ENCODE assay signal across 9 cellular contexts in the genomic region with DNA sequence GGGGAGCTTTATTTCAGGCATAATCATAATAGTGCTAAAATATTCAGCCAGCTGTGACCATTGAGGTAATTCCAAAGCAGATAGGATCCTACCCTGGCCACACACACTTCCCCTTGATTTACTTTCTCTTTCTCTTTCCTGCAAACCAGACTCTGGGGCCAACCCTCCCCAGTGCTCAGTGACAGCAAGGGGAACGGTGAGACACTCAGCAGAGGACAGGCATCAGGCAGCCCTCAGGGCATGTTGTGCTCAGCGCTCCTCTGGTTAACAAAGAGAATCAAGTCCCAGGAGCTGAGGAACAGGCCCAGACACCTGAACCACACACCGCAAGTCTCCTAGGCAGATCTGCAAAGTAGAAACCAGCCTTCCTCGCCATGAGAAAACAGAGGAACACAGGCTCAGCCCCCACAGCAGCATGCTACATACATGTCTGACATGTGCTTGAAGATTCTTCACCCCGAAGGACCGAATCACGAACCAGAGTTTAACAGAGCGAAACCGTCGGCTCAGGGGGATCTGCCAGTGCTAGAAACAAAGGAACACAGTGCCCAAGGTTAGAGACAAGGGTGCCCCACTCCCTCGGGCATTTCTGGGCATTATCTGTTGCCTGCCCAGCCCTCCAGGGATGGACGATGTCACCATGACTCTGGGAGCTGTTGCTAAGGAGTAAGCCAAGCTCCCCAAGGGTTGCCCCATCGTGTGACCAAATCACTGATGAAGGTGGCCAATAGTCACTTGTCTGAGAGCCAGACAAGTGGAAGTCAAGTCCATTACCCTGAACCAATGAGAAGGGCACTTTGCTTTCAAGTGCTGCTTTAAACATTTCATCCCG. TPM values are rescaled to one million over a fixed set of nuclear protein-coding genes. Genes with fewer than 3 reads are reported as not detected.
DNase-seq lines count a peak whose midpoint lies in the region; ATAC-seq and TF ChIP-seq lines count a peak whose summit lies in the region.
"Had no signal": no experiment of that assay in that cellular context is flagged by ENCODE, and none has a peak within 500 bp of the region (broad histone marks: within the 10 kb centered on the region; RNA-seq: fewer than 3 reads in every experiment).

No MANE protein-coding gene starts in this region.

- H3K18ac ChIP-seq in mesenchymal stem cell (ENCODE audit: low read depth in 1 of 2, low read length in 2 of 2), result no peak overlapping the region

- no peaks in the 10 kb centered on the region for H3K36me3 ChIP-seq in mesenchymal stem cell (ENCODE audit: control insufficient read depth in 1 of 2, insufficient read depth in 2 of 2, low read depth in 1 of 2, low read length in 2 of 2)
- no peaks in the 10 kb centered on the region for H3K36me3 ChIP-seq in tibial nerve

- no peak overlapping the region for H3K9ac ChIP-seq in mesenchymal stem cell (ENCODE audit: low read length)

- H3K79me1 ChIP-seq in mesenchymal stem cell (replicated peaks; ENCODE audit: low read length, poor library complexity, severe bottlenecking), result no peaks in the 10 kb centered on the region

- peak overlapping the region; percentile 45 for H4K8ac ChIP-seq in mesenchymal stem cell (ENCODE audit: low read length)

- H3K4me1 ChIP-seq in mesenchymal stem cell (ENCODE audit: control insufficient read depth, insufficient read depth, low read depth, low read length), result peaks cover 2% of the 10 kb centered on the region
- peaks cover 0 to 12% (median 0%) of the 10 kb centered on the region in 4 donors for H3K4me1 ChIP-seq in tibial nerve

- no peak for TF ChIP-seq POLR2A in tibial nerve (IDR thresholded peaks at IDR 0.05)

- no peak overlapping the region for H3K27ac ChIP-seq in mesenchymal stem cell (ENCODE audit: low read length, poor library complexity, severe bottlenecking)
- H3K27ac ChIP-seq in tibial nerve, result no peak overlapping the region

- WGBS in mesenchymal stem cell, result 89% methylated on average over 13 of the region's 14 CpGs
- WGBS in tibial nerve, 2 donors, result 81 to 89% methylated on average over 14 of the region's 14 CpGs

- no peak overlapping the region for H3K4me2 ChIP-seq in mesenchymal stem cell (ENCODE audit: low read length, poor library complexity, severe bottlenecking)

- H2BK12ac ChIP-seq in mesenchymal stem cell (ENCODE audit: low read length in 2 of 2), result no peak overlapping the region

- H3K14ac ChIP-seq in mesenchymal stem cell (ENCODE audit: low read length in 2 of 2), result no peak overlapping the region

- DNase-seq in GM12864 (ENCODE audit: low read depth) (peak; percentile 55), activated T-cell treated with anti-CD3 and anti-CD28 coated beads for 4 hours (peak; percentile 36), mesenchymal stem cell (peak; percentile 57), tibial nerve (ENCODE audit: low spot score in 2 of 2) (no peak), NCI-H2227 treated with DMSO at 0.1 percent for 48 hours (lab: John Stamatoyannopoulos, UW) (no peak)
- peak; percentile 79 for DNase-seq in Jurkat, Clone E6-1 (ENCODE audit: low read depth, low spot score)
- DNase-seq in effector CD8-positive, alpha-beta T cell (lab: John Stamatoyannopoulos, UW), result no peak

- no peak overlapping the region for H2AFZ ChIP-seq in mesenchymal stem cell (ENCODE audit: low read depth, low read length)

- no peak for TF ChIP-seq EP300 in tibial nerve (IDR thresholded peaks at IDR 0.05)

- no peak overlapping the region for H2BK5ac ChIP-seq in mesenchymal stem cell (ENCODE audit: low read depth, low read length, poor library complexity, severe bottlenecking)

- no peak overlapping the region for H2BK15ac ChIP-seq in mesenchymal stem cell (ENCODE audit: low read depth, poor library complexity, severe bottlenecking)

- H3K27me3 ChIP-seq in mesenchymal stem cell (ENCODE audit: control insufficient read depth in 1 of 2, insufficient read depth in 1 of 2, low read length in 2 of 2) (peaks cover 4 to 10% of the 10 kb centered on the region in 2 experiments), tibial nerve (no peaks in the 10 kb centered on the region)

- peak overlapping the region in 1 of 2 experiments; percentile 21 for H3K4ac ChIP-seq in mesenchymal stem cell (ENCODE audit: low read depth in 1 of 2, low read length in 2 of 2)

- H2AK5ac ChIP-seq in mesenchymal stem cell (ENCODE audit: low read length, severe bottlenecking), result no peak overlapping the region

- H3K9me3 ChIP-seq in mesenchymal stem cell (ENCODE audit: control insufficient read depth, low read length), result no peaks in the 10 kb centered on the region
- no peaks in the 10 kb centered on the region for H3K9me3 ChIP-seq in tibial nerve

- no peak overlapping the region for H3K23ac ChIP-seq in mesenchymal stem cell (ENCODE audit: low read length in 2 of 2)

- peak; percentile 89 for ATAC-seq in GM21526 (IDR thresholded peaks at IDR 0.05; ENCODE audit: low FRiP score, unreplicated experiment)

- H3K4me3 ChIP-seq in GM12864 (ENCODE audit: low read depth, low read length) (peak overlapping the region; percentile 5), mesenchymal stem cell (ENCODE audit: insufficient read depth in 1 of 2, low read depth in 1 of 2, low read length in 2 of 2) (no peak overlapping the region), tibial nerve (no peak overlapping the region)
- H3K4me3 ChIP-seq in Jurkat, Clone E6-1 (ENCODE audit: low read length), result no peak overlapping the region; the same call in 1 of the 2 replicates

- H2BK120ac ChIP-seq in mesenchymal stem cell (ENCODE audit: low read depth, low read length), result no peak overlapping the region

- H4K91ac ChIP-seq in mesenchymal stem cell (ENCODE audit: low read length), result peak overlapping the region; percentile 70

- TF ChIP-seq CTCF in GM12864 (IDR thresholded peaks at IDR 0.05; ENCODE audit: low read depth, low read length, missing control alignments) (no peak), tibial nerve (IDR thresholded peaks at IDR 0.05) (no peak)

RNA-seq across cellular contexts. Expression of a gene that starts 17.5 kb away (rescaled TPM):
- 4.1 TPM for polyA plus RNA-seq in Jurkat, Clone E6-1 (2012; ENCODE audit: insufficient read depth, insufficient read length)
- not detected for polyA plus RNA-seq in mesenchymal stem cell (2013, experiment 1 of 2)
- polyA plus RNA-seq in mesenchymal stem cell (2013, experiment 2 of 2), result not detected
- 1 to 10 TPM in 2 of 4 donors, under 1 TPM in 2; 0.66 to 5.9 (median 1.1) TPM for total RNA-seq in tibial nerve
- total RNA-seq: LHCN-M2 had no signal

Comparison
In these comparisons a context has a peak if more than half of its experiments do, and no peak if none do; other contexts are left out.
1. DNase-seq: peak in GM12864 (single experiment), Jurkat, Clone E6-1 (single experiment), activated T-cell treated with anti-CD3 and anti-CD28 coated beads for 4 hours (single experiment) and mesenchymal stem cell (single experiment); none in tibial nerve (0 of 2), NCI-H2227 treated with DMSO at 0.1 percent for 48 hours (single experiment) and effector CD8-positive, alpha-beta T cell (single experiment).